Comparison of ENCODE assay signal across 1 cellular context in genomic region chr2:151827564-151828142, GRCh38.
TF ChIP-seq lines count a peak whose summit lies in the region.

No MANE protein-coding gene starts in this region.

TF ChIP-seq in K562, 482 proteins besides CTCF, POLR2A, EP300 and RAD21 (continued from another document and continues in another):
- TF ChIP-seq MGA (IDR thresholded peaks at IDR 0.05) (no peak), TCF7 (IDR thresholded peaks at IDR 0.05; ENCODE audit: borderline replicate concordance) (no peak), FOXP1 (CRISPR knock-in tag; IDR thresholded peaks at IDR 0.05) (no peak), ZFP91 (CRISPR knock-in tag; IDR thresholded peaks at IDR 0.05) (no peak), MTF1 (CRISPR knock-in tag; IDR thresholded peaks at IDR 0.05; ENCODE audit: borderline replicate concordance) (no peak), NFIX (CRISPR knock-in tag; IDR thresholded peaks at IDR 0.05; ENCODE audit: low read depth) (no peak), HNRNPUL1 (IDR thresholded peaks at IDR 0.05; ENCODE audit: low read length) (no peak), ZMIZ1 (IDR thresholded peaks at IDR 0.05; ENCODE audit: low read depth in 2 of 2, low read length in 2 of 2) (no peak), SMARCE1 (IDR thresholded peaks at IDR 0.05) (0 out of 2 replicates have a peak, but pooled peaks have one; percentile 18), REST (CRISPR knock-in tag; IDR thresholded peaks at IDR 0.05; ENCODE audit: low read depth) (no peak), NR2C1 (IDR thresholded peaks at IDR 0.05) (no peak), NR2C1 (tag; IDR thresholded peaks at IDR 0.05) (no peak), ZNF121 (CRISPR knock-in tag; conservative IDR thresholded peaks at IDR 0.05) (no peak), KDM1A (IDR thresholded peaks at IDR 0.05) (peak in 1 of 2 experiments; percentile 80; a peak in 2 of 4 replicates), ADNP (tag; IDR thresholded peaks at IDR 0.05) (0 out of 2 replicates have a peak, but pooled peaks have one; percentile 32), IFI16 (CRISPR knock-in tag; IDR thresholded peaks at IDR 0.05) (no peak), SMARCC2 (IDR thresholded peaks at IDR 0.05; ENCODE audit: low read depth) (no peak), NKRF (IDR thresholded peaks at IDR 0.05; ENCODE audit: borderline replicate concordance) (0 out of 2 replicates have a peak, but pooled peaks have one; percentile 13), PHB2 (IDR thresholded peaks at IDR 0.05; ENCODE audit: low read depth) (no peak), ZNF76 (CRISPR knock-in tag; IDR thresholded peaks at IDR 0.05; ENCODE audit: borderline replicate concordance) (no peak), ZNF41 (CRISPR knock-in tag; conservative IDR thresholded peaks at IDR 0.05) (no peak), ZNF583 (CRISPR knock-in tag; IDR thresholded peaks at IDR 0.05) (no peak), ZNF311 (CRISPR knock-in tag; IDR thresholded peaks at IDR 0.05) (no peak), ZFP1 (CRISPR knock-in tag; IDR thresholded peaks at IDR 0.05) (no peak), SIX5 (IDR thresholded peaks at IDR 0.05; ENCODE audit: borderline replicate concordance in 1 of 2, insufficient read depth in 1 of 2, low read depth in 1 of 2, low read length in 2 of 2) (no peak), ZBTB7A (IDR thresholded peaks at IDR 0.05; ENCODE audit: borderline replicate concordance, control insufficient read depth, low read depth, low read length) (0 out of 2 replicates have a peak, but pooled peaks have one; percentile 72)
- TF ChIP-seq, protein P1, sequence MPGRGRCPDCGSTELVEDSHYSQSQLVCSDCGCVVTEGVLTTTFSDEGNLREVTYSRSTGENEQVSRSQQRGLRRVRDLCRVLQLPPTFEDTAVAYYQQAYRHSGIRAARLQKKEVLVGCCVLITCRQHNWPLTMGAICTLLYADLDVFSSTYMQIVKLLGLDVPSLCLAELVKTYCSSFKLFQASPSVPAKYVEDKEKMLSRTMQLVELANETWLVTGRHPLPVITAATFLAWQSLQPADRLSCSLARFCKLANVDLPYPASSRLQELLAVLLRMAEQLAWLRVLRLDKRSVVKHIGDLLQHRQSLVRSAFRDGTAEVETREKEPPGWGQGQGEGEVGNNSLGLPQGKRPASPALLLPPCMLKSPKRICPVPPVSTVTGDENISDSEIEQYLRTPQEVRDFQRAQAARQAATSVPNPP (IDR thresholded peaks at IDR 0.05; ENCODE audit: borderline replicate concordance, insufficient read depth, insufficient read length): no peak
- TF ChIP-seq, protein P2, sequence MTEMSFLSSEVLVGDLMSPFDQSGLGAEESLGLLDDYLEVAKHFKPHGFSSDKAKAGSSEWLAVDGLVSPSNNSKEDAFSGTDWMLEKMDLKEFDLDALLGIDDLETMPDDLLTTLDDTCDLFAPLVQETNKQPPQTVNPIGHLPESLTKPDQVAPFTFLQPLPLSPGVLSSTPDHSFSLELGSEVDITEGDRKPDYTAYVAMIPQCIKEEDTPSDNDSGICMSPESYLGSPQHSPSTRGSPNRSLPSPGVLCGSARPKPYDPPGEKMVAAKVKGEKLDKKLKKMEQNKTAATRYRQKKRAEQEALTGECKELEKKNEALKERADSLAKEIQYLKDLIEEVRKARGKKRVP (CRISPR knock-in tag; IDR thresholded peaks at IDR 0.05): no peak
